In genomic region chr12:45990468-45991288, GRCh38 we compare ENCODE assay signal across 8 cellular contexts. TPM values are rescaled to one million over a fixed set of nuclear protein-coding genes. Genes with fewer than 3 reads are reported as not detected.
DNase-seq lines count a peak whose midpoint lies in the region; ATAC-seq and TF ChIP-seq lines count a peak whose summit lies in the region.

Gene SCAF11, minus strand, starts transcription at chr12:45990574. Its CDS starts 26,407 bp downstream, at chr12:45964167.

- H3K9me3 ChIP-seq in CD4-positive, alpha-beta T cell (ENCODE audit: control insufficient read depth, low read length) = no peaks in the 10 kb centered on the region
- no peaks in the 10 kb centered on the region for H3K9me3 ChIP-seq in left lung

- peak within 1 kb of the TSS; percentile 95 for H3K4me3 Mint-ChIP-seq in CD4-positive, alpha-beta T cell

- POLR2A ChIA-PET in CD4-positive, alpha-beta T cell (lab: Charles Lee) = interaction anchor here (0.6 to 5.4 kb wide), 29 partner anchors 8 to 1315 kb away, joined by 3 to 73 read pairs (median 4); partner anchors contain the start of genes ANO6, ARID2 and SLC38A1

- H3K36me3 Mint-ChIP-seq in CD4-positive, alpha-beta T cell (ENCODE audit: low read depth) = peaks cover 48% of the 10 kb centered on the region

- peak; percentile 79 for TF ChIP-seq CTCF in CD4-positive, alpha-beta T cell (IDR thresholded peaks at IDR 0.05)
- peak; percentile 87 to 98 for TF ChIP-seq CTCF in left lung (IDR thresholded peaks at IDR 0.05)

- peak within 1 kb of the TSS; percentile 98 for H3K27ac Mint-ChIP-seq in CD4-positive, alpha-beta T cell

- peak; percentile 76 for ATAC-seq in CD4-positive, alpha-beta T cell (ENCODE audit: poor library complexity)
- ATAC-seq in GM19397 (IDR thresholded peaks at IDR 0.05; ENCODE audit: unreplicated experiment) (peak; percentile 72), HG03571 (IDR thresholded peaks at IDR 0.05; ENCODE audit: unreplicated experiment) (peak; percentile 69), left lung (peak; percentile 89)

- CTCF ChIA-PET in CD4-positive, alpha-beta T cell (lab: Charles Lee) = interaction anchor here (0.6 to 1.9 kb wide), 18 partner anchors 9 to 381 kb away, joined by 3 to 7 read pairs (median 4); partner anchors contain the start of gene SLC38A1

- DNase-seq in CD4-positive, alpha-beta T cell = peak; percentile 100
- DNase-seq in NCI-H774 (lab: John Stamatoyannopoulos, UW) = peak; percentile 100
- peak; percentile 100 for DNase-seq in activated CD4-positive, alpha-beta T cell treated with anti-CD3 and anti-CD28 coated beads, Interleukin-2, amount 50 U/mL, for 4 hours
- peak; percentile 100 for DNase-seq in dermis blood vessel endothelial cell
- peak; percentile 100 for DNase-seq in left lung
- peak; percentile 100 for DNase-seq in stimulated activated CD4-positive, alpha-beta T cell treated with anti-CD3 and anti-CD28 coated beads, Interleukin-2, amount 100 ng/mL, for 48 hours

- intact Hi-C loops in CD4-positive, alpha-beta T cell (cut with DNase I, micrococcal nuclease) = loop anchor here (1.0 to 10.0 kb wide), 10 partner anchors 82 to 1717 kb away; partner anchors contain the start of genes ARID2 (in 2 of the 2), RPAP3 (in 1 of the 2), SLC38A1 (in 1 of the 2) and SLC38A2 (in 1 of the 2)
- intact Hi-C loops in left lung (cut with DNase I) = no loop called here

- no peaks in the 10 kb centered on the region for H3K9me3 Mint-ChIP-seq in CD4-positive, alpha-beta T cell

- H3K36me3 ChIP-seq in left lung = no peaks in the 10 kb centered on the region

- peaks cover 17 to 45% of the 10 kb centered on the region in 2 donors for H3K4me1 ChIP-seq in left lung

- peak within 1 kb of the TSS; percentile 64 to 91 for H3K4me3 ChIP-seq in left lung

- peaks cover 4% of the 10 kb centered on the region for H3K27me3 Mint-ChIP-seq in CD4-positive, alpha-beta T cell

- no peaks in the 10 kb centered on the region for H3K27me3 ChIP-seq in CD4-positive, alpha-beta T cell (ENCODE audit: control insufficient read depth, insufficient read depth, low read length)
- H3K27me3 ChIP-seq in left lung = no peaks in the 10 kb centered on the region

- peaks cover 56% of the 10 kb centered on the region for H3K4me1 Mint-ChIP-seq in CD4-positive, alpha-beta T cell (ENCODE audit: low read depth)

- H3K27ac ChIP-seq in CD4-positive, alpha-beta T cell (ENCODE audit: low read depth, low read length) = peak within 1 kb of the TSS; percentile 98
- H3K27ac ChIP-seq in left lung = peak within 1 kb of the TSS; percentile 100

RNA-seq across cellular contexts. Expression of gene SCAF11, which starts in this region (rescaled TPM):
- 100 to 1,000 TPM; 205 to 213 TPM for total RNA-seq in CD4-positive, alpha-beta T cell
- total RNA-seq in dermis blood vessel endothelial cell (64.5 and 64.9 TPM in 2 replicates), left lung (100 to 1,000 TPM in 1 of 2 donors, 10 to 100 TPM in 1; 88.4 to 119 TPM)

Comparison
In these comparisons a context has a peak if more than half of its experiments do, and no peak if none do; other contexts are left out.
1. Peak in every context shown above with its lines: DNase-seq, ATAC-seq, H3K4me3 ChIP-seq and H3K27ac ChIP-seq.
2. intact Hi-C loops: an anchor here in CD4-positive, alpha-beta T cell (1.0 to 10.0 kb wide); none called in left lung.